In the genomic region with DNA sequence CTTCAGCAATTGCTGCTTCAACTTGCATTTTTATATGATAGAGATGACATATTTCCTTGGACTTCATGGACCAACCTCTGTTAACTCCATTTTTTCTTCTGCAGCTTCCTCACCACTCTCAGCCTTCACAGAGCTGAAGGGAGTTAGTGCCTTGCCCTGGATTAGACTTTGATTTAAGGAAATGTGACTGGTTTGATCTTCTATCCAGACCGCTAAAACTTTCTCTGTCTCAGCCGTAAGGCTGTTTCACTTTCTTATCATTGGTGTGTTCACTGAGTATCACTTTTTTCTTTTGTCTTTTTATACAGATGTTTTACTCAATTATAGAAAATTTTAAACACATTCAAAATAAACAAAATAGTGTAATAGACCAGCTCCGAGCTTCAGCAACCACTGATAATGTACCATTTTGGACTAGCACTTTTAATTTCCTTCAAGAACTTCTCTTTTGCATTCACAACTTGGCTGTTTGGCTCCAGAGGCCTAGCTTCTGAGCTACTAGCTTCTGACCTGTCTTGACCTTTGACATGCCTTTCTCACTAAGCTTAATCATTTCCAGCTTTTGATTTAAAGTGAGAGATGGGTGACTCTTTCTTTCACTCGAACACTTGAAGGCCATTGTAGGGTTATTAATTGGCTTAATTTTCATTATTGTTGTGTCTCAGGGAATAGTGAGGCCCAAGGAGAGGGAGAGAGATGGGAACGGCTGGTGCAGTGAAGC, we compare ENCODE assay signal across 9 cellular contexts. TPM values are rescaled to one million over a fixed set of nuclear protein-coding genes. Genes with fewer than 3 reads are reported as not detected.
DNase-seq lines count a peak whose midpoint lies in the region; ATAC-seq and TF ChIP-seq lines count a peak whose summit lies in the region.
"Had no signal": no experiment of that assay in that cellular context is flagged by ENCODE, and none has a peak within 500 bp of the region (broad histone marks: within the 10 kb centered on the region; RNA-seq: fewer than 3 reads in every experiment).

No MANE protein-coding gene starts in this region.

- TF ChIP-seq CTCF in mucosa of descending colon (IDR thresholded peaks at IDR 0.05) (no peak), endodermal cell (conservative IDR thresholded peaks at IDR 0.05) (no peak)

- no peak overlapping the region for H3K27ac Mint-ChIP-seq in endodermal cell

- H3K27me3 Mint-ChIP-seq in endodermal cell (ENCODE audit: insufficient read depth): no peaks in the 10 kb centered on the region

- no peaks in the 10 kb centered on the region for H3K9me3 Mint-ChIP-seq in endodermal cell

- peak; percentile 58 for DNase-seq in OCI-M1 (lab: John Stamatoyannopoulos, UW)
- no peak for DNase-seq in mucosa of descending colon
- no peak for DNase-seq in EL
- no peak for DNase-seq in endodermal cell

- H3K9me3 ChIP-seq in mucosa of descending colon (no peaks in the 10 kb centered on the region), endodermal cell (ENCODE audit: control insufficient read depth, low read length) (no peaks in the 10 kb centered on the region)
- H3K9me3 ChIP-seq: thoracic aorta had no signal

- H3K4me3 Mint-ChIP-seq in endodermal cell: no peak overlapping the region

- H3K36me3 ChIP-seq in mucosa of descending colon (ENCODE audit: low read depth) (no peaks in the 10 kb centered on the region), endodermal cell (ENCODE audit: control insufficient read depth, insufficient read depth, low read length) (no peaks in the 10 kb centered on the region)
- H3K36me3 ChIP-seq: thoracic aorta had no signal

- no peak overlapping the region for H3K27ac ChIP-seq in endodermal cell (ENCODE audit: low read depth, low read length)
- H3K27ac ChIP-seq: thoracic aorta had no signal

- 79 to 93% methylated on average over 3 to 5 of the region's 5 CpGs for WGBS in endodermal cell (ENCODE audit: insufficient coverage in 1 of 2, insufficient read length in 1 of 2), 2 experiments

- H3K4me3 ChIP-seq in mucosa of descending colon (no peak overlapping the region), endodermal cell (ENCODE audit: low read length) (no peak overlapping the region)
- H3K4me3 ChIP-seq: thoracic aorta had no signal

- no peak overlapping the region for H3K9ac ChIP-seq in endodermal cell (ENCODE audit: extremely low read depth, low read length, poor library complexity, severe bottlenecking)

- H3K4me1 ChIP-seq in mucosa of descending colon (ENCODE audit: low read depth) (peaks cover 27% of the 10 kb centered on the region), endodermal cell (ENCODE audit: control insufficient read depth, insufficient read depth, low read length) (peaks cover 18% of the 10 kb centered on the region)

- intact Hi-C loops in mucosa of descending colon (cut with DNase I, micrococcal nuclease): no loop called here

- no peaks in the 10 kb centered on the region for H3K27me3 ChIP-seq in endodermal cell (ENCODE audit: control insufficient read depth, insufficient read depth, low read length, poor library complexity, severe bottlenecking)

- H3K4me1 Mint-ChIP-seq in endodermal cell: peaks cover 58% of the 10 kb centered on the region

- ATAC-seq in GM18508 (IDR thresholded peaks at IDR 0.05; ENCODE audit: insufficient read depth, unreplicated experiment): peak; percentile 31
- peak; percentile 21 for ATAC-seq in GM21619 (IDR thresholded peaks at IDR 0.05; ENCODE audit: unreplicated experiment)
- ATAC-seq in mucosa of descending colon: peak; percentile 36
- no peak for ATAC-seq in GM21717 (IDR thresholded peaks at IDR 0.05; ENCODE audit: unreplicated experiment)
- ATAC-seq in HG02884 (IDR thresholded peaks at IDR 0.05; ENCODE audit: unreplicated experiment): no peak

- peaks cover 4% of the 10 kb centered on the region for H3K36me3 Mint-ChIP-seq in endodermal cell (ENCODE audit: low read depth)

RNA-seq across cellular contexts. Expression of a gene that starts 9.3 kb away (rescaled TPM):
- total RNA-seq in mucosa of descending colon (100 to 1,000 TPM in 1 of 3 donors, 10 to 100 TPM in 2; 58.4 to 110 (median 60.3) TPM), endodermal cell (10 to 100 TPM; 24.2 to 26.8 TPM)
- 21.3 TPM for polyA plus RNA-seq in endodermal cell (2013, experiment 1 of 2)
- 23.9 TPM for polyA plus RNA-seq in endodermal cell (2013, experiment 2 of 2)

Comparison
In these comparisons a context has a peak if more than half of its experiments do, and no peak if none do; other contexts are left out.
1. ATAC-seq: peak in GM18508 (single experiment), GM21619 (single experiment) and mucosa of descending colon (single experiment); none in GM21717 (single experiment) and HG02884 (single experiment).